ENCODE assay signal across 3 cellular contexts in the genomic region with DNA sequence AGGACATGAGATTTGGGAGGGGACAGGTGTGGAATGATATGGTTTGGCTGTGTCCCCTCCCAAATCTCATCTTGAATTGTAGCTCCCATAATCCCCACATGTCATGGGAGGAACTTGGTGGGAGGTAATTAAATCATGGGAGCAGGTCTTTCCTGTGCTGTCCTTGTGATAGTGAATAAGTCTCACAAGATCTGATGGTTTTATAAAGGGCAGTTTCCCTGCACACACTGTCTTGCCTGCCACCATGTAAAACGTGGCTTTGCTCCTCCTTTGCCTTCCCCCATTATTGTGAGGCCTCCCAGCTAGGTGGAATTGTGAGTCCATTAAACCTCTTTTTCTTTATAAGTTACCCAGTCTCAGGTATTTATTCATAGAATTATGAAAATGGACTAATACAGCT. TPM values are rescaled to one million over a fixed set of nuclear protein-coding genes. Genes with fewer than 3 reads are reported as not detected.
"Had no signal": no experiment of that assay in that cellular context is flagged by ENCODE, and none has a peak within 500 bp of the region (broad histone marks: within the 10 kb centered on the region; RNA-seq: fewer than 3 reads in every experiment).

No MANE protein-coding gene starts in this region.

RNA-seq across cellular contexts. Expression of a gene that starts 22.8 kb away (rescaled TPM):
- total RNA-seq: activated naive CD4-positive, alpha-beta T cell treated with anti-CD3 and anti-CD28 coated beads for 36 hours; activated naive CD8-positive, alpha-beta T cell treated with anti-CD3 and anti-CD28 coated beads for 36 hours; bronchial epithelial cell had no signal
